In the genomic region with DNA sequence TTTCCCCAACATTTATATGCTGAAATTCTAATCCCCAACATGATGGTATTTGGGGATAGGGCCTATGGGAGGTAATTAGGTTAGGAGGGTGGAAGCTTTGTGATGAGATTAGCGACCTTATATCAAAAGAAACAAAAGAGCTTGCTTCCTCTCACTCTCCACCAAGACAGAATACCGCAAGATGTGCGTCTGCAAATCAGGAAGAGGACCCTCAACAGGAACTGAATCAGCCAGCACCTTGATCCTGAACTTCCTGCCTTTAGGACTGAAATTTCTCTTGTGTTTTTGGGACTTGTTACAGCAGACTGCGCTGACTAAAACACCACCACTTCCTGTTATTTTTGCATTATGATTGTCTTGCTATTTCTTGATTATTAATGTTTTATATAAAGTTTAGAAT, we compare ENCODE assay signal across 15 cellular contexts.
"Had no signal": no experiment of that assay in that cellular context is flagged by ENCODE, and none has a peak within 500 bp of the region (broad histone marks: within the 10 kb centered on the region; RNA-seq: fewer than 3 reads in every experiment).

No MANE protein-coding gene starts in this region.

- H3K27me3 ChIP-seq: ascending aorta, cardiac muscle cell, esophagus squamous epithelium, right lobe of liver had no signal

- H3K9me3 Mint-ChIP-seq: nephron progenitor cell; stimulated activated naive CD8-positive, alpha-beta T cell treated with anti-CD3 and anti-CD28 coated beads, Interleukin-15, Interleukin-2, amounts not matched to agents 100 ng/mL and 50 ng/mL, for 24 hours; type B pancreatic cell had no signal

- H3K9me3 ChIP-seq: ascending aorta, esophagus squamous epithelium, psoas muscle, right lobe of liver had no signal

- H3K27ac ChIP-seq: ascending aorta, cardiac muscle cell, esophagus squamous epithelium, psoas muscle, right lobe of liver, WERI-Rb-1 had no signal

- H3K4me1 Mint-ChIP-seq: activated CD4-positive, alpha-beta memory T cell treated with anti-CD3 and anti-CD28 coated beads, Interleukin-2, amount 10 ng/mL, durations not matched to agents 7 days and 5 days; activated naive CD4-positive, alpha-beta T cell treated with anti-CD3 and anti-CD28 coated beads, Interleukin-2, amount 10 ng/mL, durations not matched to agents 7 days and 5 days; nephron progenitor cell had no signal

- H3K4me1 ChIP-seq: ascending aorta, esophagus squamous epithelium, psoas muscle, right lobe of liver had no signal

- H3K36me3 Mint-ChIP-seq: activated naive CD4-positive, alpha-beta T cell treated with anti-CD3 and anti-CD28 coated beads, Interleukin-2, amount 10 ng/mL, durations not matched to agents 7 days and 5 days; type B pancreatic cell had no signal

- H3K4me3 ChIP-seq: ascending aorta, cardiac muscle cell, esophagus squamous epithelium, psoas muscle, right lobe of liver had no signal

- H3K27me3 Mint-ChIP-seq: activated CD4-positive, alpha-beta memory T cell treated with anti-CD3 and anti-CD28 coated beads, Interleukin-2, amount 10 ng/mL, durations not matched to agents 7 days and 5 days; activated naive CD4-positive, alpha-beta T cell treated with anti-CD3 and anti-CD28 coated beads, Interleukin-2, amount 10 ng/mL, durations not matched to agents 7 days and 5 days; activated T-cell treated with anti-CD3 and anti-CD28 coated beads, Interleukin-2, amount 50 U/mL, for 24 hours; stimulated activated naive CD8-positive, alpha-beta T cell treated with anti-CD3 and anti-CD28 coated beads, Interleukin-15, Interleukin-2, amounts not matched to agents 100 ng/mL and 50 ng/mL, for 24 hours; type B pancreatic cell had no signal

- H3K27ac Mint-ChIP-seq: activated CD4-positive, alpha-beta memory T cell treated with anti-CD3 and anti-CD28 coated beads, Interleukin-2, amount 10 ng/mL, durations not matched to agents 7 days and 5 days; activated naive CD4-positive, alpha-beta T cell treated with anti-CD3 and anti-CD28 coated beads, Interleukin-2, amount 10 ng/mL, durations not matched to agents 7 days and 5 days; activated T-cell treated with anti-CD3 and anti-CD28 coated beads, Interleukin-2, amount 50 U/mL, for 24 hours; nephron progenitor cell; stimulated activated naive CD8-positive, alpha-beta T cell treated with anti-CD3 and anti-CD28 coated beads, Interleukin-15, Interleukin-2, amounts not matched to agents 100 ng/mL and 50 ng/mL, for 24 hours; type B pancreatic cell had no signal

- H3K4me3 Mint-ChIP-seq: activated CD4-positive, alpha-beta memory T cell treated with anti-CD3 and anti-CD28 coated beads, Interleukin-2, amount 10 ng/mL, durations not matched to agents 7 days and 5 days; activated naive CD4-positive, alpha-beta T cell treated with anti-CD3 and anti-CD28 coated beads, Interleukin-2, amount 10 ng/mL, durations not matched to agents 7 days and 5 days; activated T-cell treated with anti-CD3 and anti-CD28 coated beads, Interleukin-2, amount 50 U/mL, for 24 hours; nephron progenitor cell; stimulated activated naive CD8-positive, alpha-beta T cell treated with anti-CD3 and anti-CD28 coated beads, Interleukin-15, Interleukin-2, amounts not matched to agents 100 ng/mL and 50 ng/mL, for 24 hours; type B pancreatic cell had no signal

- H3K36me3 ChIP-seq: ascending aorta, cardiac muscle cell, esophagus squamous epithelium, right lobe of liver, WERI-Rb-1 had no signal

- DNase-seq: activated CD4-positive, alpha-beta memory T cell treated with anti-CD3 and anti-CD28 coated beads, Interleukin-2, amount 10 ng/mL, durations not matched to agents 7 days and 5 days; activated naive CD4-positive, alpha-beta T cell treated with anti-CD3 and anti-CD28 coated beads, Interleukin-2, amount 10 ng/mL, durations not matched to agents 7 days and 5 days; activated T-cell treated with anti-CD3 and anti-CD28 coated beads, Interleukin-2, amount 50 U/mL, for 24 hours; esophagus squamous epithelium; hippocampal formation; kidney glomerular epithelial cell; left ventricle myocardium superior; nephron progenitor cell; psoas muscle; right lobe of liver; WERI-Rb-1 had no signal

- ATAC-seq: left ventricle myocardium superior, psoas muscle, right lobe of liver had no signal
